11 cellular contexts compared by ENCODE assay signal in genomic region chr1:6484826-6485139, GRCh38. TPM values are rescaled to one million over a fixed set of nuclear protein-coding genes. Genes with fewer than 3 reads are reported as not detected.
DNase-seq lines count a peak whose midpoint lies in the region; ATAC-seq and TF ChIP-seq lines count a peak whose summit lies in the region.
"Had no signal": no experiment of that assay in that cellular context is flagged by ENCODE, and none has a peak within 500 bp of the region (broad histone marks: within the 10 kb centered on the region; RNA-seq: fewer than 3 reads in every experiment).

No MANE protein-coding gene starts in this region.

- no peak overlapping the region for H3K27ac Mint-ChIP-seq in activated naive CD8-positive, alpha-beta T cell
- H3K27ac Mint-ChIP-seq in activated naive CD8-positive, alpha-beta T cell treated with anti-CD3 and anti-CD28 coated beads for 36 hours: no peak overlapping the region
- peak overlapping the region; percentile 72 for H3K27ac Mint-ChIP-seq in type B pancreatic cell
- no peak overlapping the region for H3K27ac Mint-ChIP-seq in activated CD8-positive, alpha-beta T cell treated with anti-CD3 and anti-CD28 coated beads for 36 hours

- H3K4me1 ChIP-seq in mesendoderm (ENCODE audit: control insufficient read depth, low read depth, low read length): no peaks in the 10 kb centered on the region

- H3K79me1 ChIP-seq in mesendoderm (ENCODE audit: low read length): no peaks in the 10 kb centered on the region

- H3K4me2 ChIP-seq in mesendoderm (ENCODE audit: low read length): peak overlapping the region; percentile 33

- no peak overlapping the region for H2AK5ac ChIP-seq in mesendoderm (ENCODE audit: low read length)

- CTCF ChIA-PET in activated CD8-positive, alpha-beta T cell treated with anti-CD3 and anti-CD28 coated beads for 36 hours (lab: Charles Lee): interaction anchor here (1.4 kb wide), 1 partner anchor 62 kb away, joined by 3 read pairs; no protein-coding TSS in a partner anchor

- no peak overlapping the region for H3K4ac ChIP-seq in mesendoderm (ENCODE audit: low read depth, low read length)

- no peaks in the 10 kb centered on the region for H3K36me3 ChIP-seq in mesendoderm (ENCODE audit: control insufficient read depth, insufficient read depth, low read length)

- no CpG with 5 or more reads among the region's 12 CpGs for WGBS in mesendoderm (ENCODE audit: extremely low coverage, insufficient coverage, low lambda C conversion rate)

- H3K4me3 ChIP-seq in epithelial cell of proximal tubule (ENCODE audit: low read depth, low read length) (peak overlapping the region; percentile 41), mesendoderm (ENCODE audit: low read length) (peak overlapping the region; percentile 59)

- peak overlapping the region; percentile 51 for H3K4me3 Mint-ChIP-seq in activated naive CD8-positive, alpha-beta T cell
- H3K4me3 Mint-ChIP-seq in activated naive CD8-positive, alpha-beta T cell treated with anti-CD3 and anti-CD28 coated beads for 36 hours: no peak overlapping the region
- H3K4me3 Mint-ChIP-seq in type B pancreatic cell: peak overlapping the region; percentile 86
- no peak overlapping the region for H3K4me3 Mint-ChIP-seq in activated CD8-positive, alpha-beta T cell treated with anti-CD3 and anti-CD28 coated beads for 36 hours

- no peak overlapping the region for H2BK120ac ChIP-seq in mesendoderm (ENCODE audit: low read depth, low read length)

- H3K9me3 Mint-ChIP-seq in activated naive CD8-positive, alpha-beta T cell (ENCODE audit: low read depth): no peaks in the 10 kb centered on the region
- H3K9me3 Mint-ChIP-seq in activated naive CD8-positive, alpha-beta T cell treated with anti-CD3 and anti-CD28 coated beads for 36 hours: no peaks in the 10 kb centered on the region
- no peaks in the 10 kb centered on the region for H3K9me3 Mint-ChIP-seq in type B pancreatic cell
- no peaks in the 10 kb centered on the region for H3K9me3 Mint-ChIP-seq in activated CD8-positive, alpha-beta T cell treated with anti-CD3 and anti-CD28 coated beads for 36 hours

- POLR2A ChIA-PET in activated CD8-positive, alpha-beta T cell treated with anti-CD3 and anti-CD28 coated beads for 36 hours (lab: Charles Lee): interaction anchor here (0.7 kb wide), 1 partner anchor 64 kb away, joined by 3 read pairs; no protein-coding TSS in a partner anchor

- no peak overlapping the region for H2BK5ac ChIP-seq in mesendoderm (ENCODE audit: low read length)

- H3K56ac ChIP-seq in mesendoderm (ENCODE audit: low read length): peak overlapping the region; percentile 91

- no peak for DNase-seq in activated naive CD8-positive, alpha-beta T cell treated with anti-CD3 and anti-CD28 coated beads for 36 hours
- DNase-seq in epithelial cell of proximal tubule (ENCODE audit: low read depth) (no peak), mesendoderm (no peak), type B pancreatic cell (ENCODE audit: extremely low spot score, unreplicated experiment) (no peak), NCI-H2171 treated with DMSO at 0.1 percent for 48 hours (lab: John Stamatoyannopoulos, UW) (no peak)
- no peak for DNase-seq in activated CD8-positive, alpha-beta T cell treated with anti-CD3 and anti-CD28 coated beads for 36 hours
- DNase-seq: ACHN; activated CD4-positive, alpha-beta T cell treated with anti-CD3 and anti-CD28 coated beads, Interleukin-2, amount 50 U/mL, for 4 hours; stimulated activated CD4-positive, alpha-beta T cell treated with anti-CD3 and anti-CD28 coated beads, Interleukin-2, amount 100 ng/mL, for 24 hours had no signal

- intact Hi-C loops in activated CD8-positive, alpha-beta T cell treated with anti-CD3 and anti-CD28 coated beads for 36 hours (cut with micrococcal nuclease): no loop called here

- peak overlapping the region; percentile 94 for H3K23ac ChIP-seq in mesendoderm (ENCODE audit: low read length)

- no peak overlapping the region for H4K5ac ChIP-seq in mesendoderm (ENCODE audit: low read length)

- H3K27me3 Mint-ChIP-seq in activated naive CD8-positive, alpha-beta T cell: peaks cover 8% of the 10 kb centered on the region
- H3K27me3 Mint-ChIP-seq in activated naive CD8-positive, alpha-beta T cell treated with anti-CD3 and anti-CD28 coated beads for 36 hours: peaks cover 30% of the 10 kb centered on the region
- peaks cover 4% of the 10 kb centered on the region for H3K27me3 Mint-ChIP-seq in type B pancreatic cell
- peaks cover 18% of the 10 kb centered on the region for H3K27me3 Mint-ChIP-seq in activated CD8-positive, alpha-beta T cell treated with anti-CD3 and anti-CD28 coated beads for 36 hours

- peak overlapping the region; percentile 88 for H4K8ac ChIP-seq in mesendoderm (ENCODE audit: low read depth, low read length)

- H3K9ac ChIP-seq in mesendoderm (ENCODE audit: low read length): peak overlapping the region; percentile 89

- no peak for ATAC-seq in GM19463 (IDR thresholded peaks at IDR 0.05; ENCODE audit: unreplicated experiment)
- ATAC-seq in activated CD8-positive, alpha-beta T cell treated with anti-CD3 and anti-CD28 coated beads for 36 hours: no peak

- H3K18ac ChIP-seq in mesendoderm (ENCODE audit: low read length): peak overlapping the region; percentile 96

- no peaks in the 10 kb centered on the region for H3K36me3 Mint-ChIP-seq in activated naive CD8-positive, alpha-beta T cell
- no peaks in the 10 kb centered on the region for H3K36me3 Mint-ChIP-seq in activated naive CD8-positive, alpha-beta T cell treated with anti-CD3 and anti-CD28 coated beads for 36 hours
- H3K36me3 Mint-ChIP-seq in type B pancreatic cell: peaks cover 5% of the 10 kb centered on the region
- H3K36me3 Mint-ChIP-seq in activated CD8-positive, alpha-beta T cell treated with anti-CD3 and anti-CD28 coated beads for 36 hours (ENCODE audit: low read depth): no peaks in the 10 kb centered on the region

- no peaks in the 10 kb centered on the region for H3K27me3 ChIP-seq in mesendoderm (ENCODE audit: insufficient read depth, low read length, poor library complexity)

- H3K4me1 Mint-ChIP-seq in activated naive CD8-positive, alpha-beta T cell (ENCODE audit: low read depth): peaks cover 9% of the 10 kb centered on the region
- H3K4me1 Mint-ChIP-seq in activated naive CD8-positive, alpha-beta T cell treated with anti-CD3 and anti-CD28 coated beads for 36 hours: peaks cover 10% of the 10 kb centered on the region
- peaks cover 22% of the 10 kb centered on the region for H3K4me1 Mint-ChIP-seq in type B pancreatic cell (ENCODE audit: unreplicated experiment)
- H3K4me1 Mint-ChIP-seq in activated CD8-positive, alpha-beta T cell treated with anti-CD3 and anti-CD28 coated beads for 36 hours (ENCODE audit: low read depth): peaks cover 10% of the 10 kb centered on the region

- H3K27ac ChIP-seq in mesendoderm (ENCODE audit: low read depth, low read length): no peak overlapping the region

- H2BK15ac ChIP-seq in mesendoderm (replicated peaks; ENCODE audit: low read depth): no peak overlapping the region

- H3K79me2 ChIP-seq in mesendoderm (ENCODE audit: control insufficient read depth, insufficient read depth, low read length): no peaks in the 10 kb centered on the region

- TF ChIP-seq CTCF in epithelial cell of proximal tubule (conservative IDR thresholded peaks at IDR 0.05; ENCODE audit: low read depth, low read length) (no peak), type B pancreatic cell (conservative IDR thresholded peaks at IDR 0.05) (no peak)
- no peak for TF ChIP-seq CTCF in activated CD8-positive, alpha-beta T cell treated with anti-CD3 and anti-CD28 coated beads for 36 hours (IDR thresholded peaks at IDR 0.05)

RNA-seq across cellular contexts. Expression of gene PLEKHG5, which starts 6.7 kb away (rescaled TPM):
- 1 to 10 TPM; 2.2 to 2.3 TPM for total RNA-seq in activated naive CD8-positive, alpha-beta T cell treated with anti-CD3 and anti-CD28 coated beads for 36 hours
- total RNA-seq in epithelial cell of proximal tubule: 17.4 and 23.3 TPM in 2 replicates
- polyA plus RNA-seq in mesendoderm (2013, experiment 1 of 2): 5.0 TPM
- polyA plus RNA-seq in mesendoderm (2013, experiment 2 of 2): 5.0 TPM
- 28.5 and 30.6 TPM in 2 replicates for total RNA-seq in type B pancreatic cell (ENCODE audit: low replicate concordance)
- total RNA-seq in activated CD8-positive, alpha-beta T cell treated with anti-CD3 and anti-CD28 coated beads for 36 hours: 1 to 10 TPM; 1.7 to 1.8 TPM

RNA-seq across cellular contexts. Expression of gene TNFRSF25, which starts 18.8 kb away (rescaled TPM):
- total RNA-seq in activated naive CD8-positive, alpha-beta T cell treated with anti-CD3 and anti-CD28 coated beads for 36 hours: 10 to 100 TPM; 64.7 to 67.8 TPM
- total RNA-seq in epithelial cell of proximal tubule: 9.6 and 30.4 TPM in 2 replicates
- polyA plus RNA-seq in mesendoderm (2013, experiment 1 of 2): 4.0 TPM
- 3.9 TPM for polyA plus RNA-seq in mesendoderm (2013, experiment 2 of 2)
- total RNA-seq in type B pancreatic cell (ENCODE audit: low replicate concordance): 27.0 and 29.4 TPM in 2 replicates
- total RNA-seq in activated CD8-positive, alpha-beta T cell treated with anti-CD3 and anti-CD28 coated beads for 36 hours: 10 to 100 TPM; 55.8 to 57.8 TPM

Comparison
In these comparisons a context has a peak if more than half of its experiments do, and no peak if none do; other contexts are left out.
1. H3K4me3 Mint-ChIP-seq: peak in activated naive CD8-positive, alpha-beta T cell (single experiment) and type B pancreatic cell (single experiment); none in activated naive CD8-positive, alpha-beta T cell treated with anti-CD3 and anti-CD28 coated beads for 36 hours (single experiment) and activated CD8-positive, alpha-beta T cell treated with anti-CD3 and anti-CD28 coated beads for 36 hours (single experiment).